In genomic region chr18:2988041-2988794, GRCh38 we compare ENCODE assay signal across 15 cellular contexts. TPM values are rescaled to one million over a fixed set of nuclear protein-coding genes. Genes with fewer than 3 reads are reported as not detected.
A peak's percentile ranks its signal among the peaks of the same experiment; 100 is the strongest.
DNase-seq lines count a peak whose midpoint lies in the region; ATAC-seq, FAIRE-seq and TF ChIP-seq lines count a peak whose summit lies in the region.
"Had no signal": no experiment of that assay in that cellular context is flagged by ENCODE, and none has a peak within 500 bp of the region (broad histone marks: within the 10 kb centered on the region; RNA-seq: fewer than 3 reads in every experiment).

No MANE protein-coding gene starts in this region.

- BruUV-seq in PC-9 (replicated peaks; lab: Mats Ljungman, UMichigan) = no TSS peak

- no peak for ATAC-seq in Right ventricle myocardium inferior
- ATAC-seq: gastrocnemius medialis had no signal

- H3K9ac ChIP-seq in skeletal muscle satellite cell (ENCODE audit: low read depth, low read length) = peak overlapping the region; percentile 33
- H3K9ac ChIP-seq: BLaER1 treated with 17β-estradiol and CSF1 and Interleukin-3, amounts not matched to agents 10 nM and 100 nM had no signal

- peak overlapping the region; percentile 31 for H3K27ac Mint-ChIP-seq in activated T-cell treated with anti-CD3 and anti-CD28 coated beads, Interleukin-2, amount 50 U/mL, for 24 hours

- H3K27ac ChIP-seq in PC-9 = peak overlapping the region; percentile 24; the same call in 1 of the 2 replicates
- H3K27ac ChIP-seq: BLaER1 treated with 17β-estradiol and CSF1 and Interleukin-3, amounts not matched to agents 10 nM and 100 nM; gastrocnemius medialis; prostate gland had no signal

- no peak for TF ChIP-seq CTCF in PC-9 (conservative IDR thresholded peaks at IDR 0.05)
- no peak for TF ChIP-seq CTCF in choroid plexus epithelial cell (conservative IDR thresholded peaks at IDR 0.05; ENCODE audit: low read depth, low read length)

- no peaks in the 10 kb centered on the region for H3K9me2 ChIP-seq in PC-9 (ENCODE audit: insufficient read depth)

- H3K4me3 Mint-ChIP-seq in activated T-cell treated with anti-CD3 and anti-CD28 coated beads, Interleukin-2, amount 50 U/mL, for 24 hours = no peak overlapping the region

- H3K27me3 ChIP-seq in PC-9 (ENCODE audit: insufficient read depth, low read depth) (no peaks in the 10 kb centered on the region), skeletal muscle satellite cell (ENCODE audit: control insufficient read depth, insufficient read depth, low read length) (no peaks in the 10 kb centered on the region)
- H3K27me3 ChIP-seq: BLaER1 treated with 17β-estradiol and CSF1 and Interleukin-3, amounts not matched to agents 10 nM and 100 nM; dorsolateral prefrontal cortex; gastrocnemius medialis had no signal

- H4K20me1 ChIP-seq in PC-9 (ENCODE audit: insufficient read depth) = no peaks in the 10 kb centered on the region

- peaks cover 13% of the 10 kb centered on the region; the same call in 1 of the 2 replicates for H3F3A ChIP-seq in PC-9 (ENCODE audit: insufficient read depth, low read depth)

- H3K36me3 ChIP-seq in PC-9 (ENCODE audit: low read depth) = 0 out of 2 replicates have a peak, but pooled peaks cover 4% of the 10 kb centered on the region
- H3K36me3 ChIP-seq in skeletal muscle satellite cell (ENCODE audit: insufficient read depth, low read length) = no peaks in the 10 kb centered on the region
- H3K36me3 ChIP-seq: gastrocnemius medialis, prostate gland had no signal

- FAIRE-seq in urothelium cell line (lab: Jason Lieb, UNC) = no peak
- FAIRE-seq: kidney had no signal

- POLR2A ChIA-PET in PC-9 (lab: Charles Lee; ENCODE audit: unreplicated experiment) = no interaction called here

- H2AFZ ChIP-seq in PC-9 = no peak overlapping the region

- H3K4me1 ChIP-seq in PC-9 (replicated peaks; ENCODE audit: insufficient read depth) = peaks cover 36% of the 10 kb centered on the region
- peaks cover 37% of the 10 kb centered on the region for H3K4me1 ChIP-seq in skeletal muscle satellite cell (ENCODE audit: control insufficient read depth, insufficient read depth, low read length)
- H3K4me1 ChIP-seq: gastrocnemius medialis, prostate gland had no signal

- peaks cover 27% of the 10 kb centered on the region for H3K79me2 ChIP-seq in PC-9 (ENCODE audit: low read depth)

- H3K36me3 Mint-ChIP-seq in activated T-cell treated with anti-CD3 and anti-CD28 coated beads, Interleukin-2, amount 50 U/mL, for 24 hours (ENCODE audit: low read depth) = peaks cover 65% of the 10 kb centered on the region

- H3K4me1 Mint-ChIP-seq in activated T-cell treated with anti-CD3 and anti-CD28 coated beads, Interleukin-2, amount 50 U/mL, for 24 hours (ENCODE audit: low read depth) = peaks cover 82% of the 10 kb centered on the region

- no peaks in the 10 kb centered on the region for H3K27me3 Mint-ChIP-seq in activated T-cell treated with anti-CD3 and anti-CD28 coated beads, Interleukin-2, amount 50 U/mL, for 24 hours

- H3K9me3 Mint-ChIP-seq in activated T-cell treated with anti-CD3 and anti-CD28 coated beads, Interleukin-2, amount 50 U/mL, for 24 hours = peaks cover 1% of the 10 kb centered on the region

- H3K9me3 ChIP-seq in PC-9 (ENCODE audit: insufficient read depth, low read depth) (no peaks in the 10 kb centered on the region), skeletal muscle satellite cell (replicated peaks; ENCODE audit: low read length) (no peaks in the 10 kb centered on the region)
- H3K9me3 ChIP-seq: gastrocnemius medialis, prostate gland had no signal

- H3K4me2 ChIP-seq in PC-9 (0 out of 2 replicates have a peak overlapping the region, but pooled peaks have one; percentile 32), skeletal muscle satellite cell (ENCODE audit: low read length) (peak overlapping the region; percentile 66)

- H3K4me3 ChIP-seq in PC-9 = no peak overlapping the region
- H3K4me3 ChIP-seq in choroid plexus epithelial cell (ENCODE audit: low read depth, low read length) = no peak overlapping the region
- H3K4me3 ChIP-seq in skeletal muscle satellite cell (ENCODE audit: low read length) = peak overlapping the region; percentile 33
- H3K4me3 ChIP-seq: BLaER1 treated with 17β-estradiol and CSF1 and Interleukin-3, amounts not matched to agents 10 nM and 100 nM; dorsolateral prefrontal cortex; gastrocnemius medialis; prostate gland had no signal

- DNase-seq in activated T-cell treated with anti-CD3 and anti-CD28 coated beads, Interleukin-2, amount 50 U/mL, for 24 hours = no peak
- no peak for DNase-seq in activated T-cell treated with anti-CD3 and anti-CD28 coated beads for 4 hours
- DNase-seq in PC-9 = peak in 1 of 2 experiments; percentile 67
- peak; percentile 85 for DNase-seq in choroid plexus epithelial cell (ENCODE audit: low read depth)
- no peak for DNase-seq in islet precursor cell
- no peak for DNase-seq in Right ventricle myocardium inferior (ENCODE audit: missing footprints)
- no peak for DNase-seq in urothelium cell line (ENCODE audit: low spot score)
- DNase-seq: dorsolateral prefrontal cortex; gastrocnemius medialis; kidney; NCI-H446; stimulated activated CD4-positive, alpha-beta T cell treated with anti-CD3 and anti-CD28 coated beads, Interleukin-1b, Interleukin-23, amount 100 ng/mL, for 48 hours had no signal

- intact Hi-C loops in PC-9 (cut with micrococcal nuclease; ENCODE audit: unreplicated experiment) = no loop called here
- intact Hi-C loops in Right ventricle myocardium inferior (cut with DNase I) = loop anchor here (5.0 kb wide), 1 partner anchor 41 kb away; no protein-coding TSS in a partner anchor

- CTCF ChIA-PET in PC-9 (lab: Charles Lee) = no interaction called here

RNA-seq across cellular contexts. Expression of gene LPIN2, which starts 24.7 kb away (rescaled TPM):
- total RNA-seq in PC-9 (2021) (13.3 and 15.0 TPM in 2 replicates), Right ventricle myocardium inferior (9.9 TPM)
- 15.0 and 19.9 TPM in 2 replicates for total RNA-seq in skeletal muscle satellite cell (2012; rRNA removed)
